10 cellular contexts compared by ENCODE assay signal in genomic region chr1:225462714-225463574, GRCh38. TPM values are rescaled to one million over a fixed set of nuclear protein-coding genes. Genes with fewer than 3 reads are reported as not detected.
A peak's percentile ranks its signal among the peaks of the same experiment; 100 is the strongest.
DNase-seq lines count a peak whose midpoint lies in the region; ATAC-seq lines count a peak whose summit lies in the region.
"Had no signal": no experiment of that assay in that cellular context is flagged by ENCODE, and none has a peak within 500 bp of the region (broad histone marks: within the 10 kb centered on the region; RNA-seq: fewer than 3 reads in every experiment).

No MANE protein-coding gene starts in this region.

- no peaks in the 10 kb centered on the region for H3K36me3 Mint-ChIP-seq in immature natural killer cell

- no peaks in the 10 kb centered on the region for H3K9me3 ChIP-seq in BLaER1

- peak overlapping the region; percentile 24 to 68 (median 33) for H3K4me3 Mint-ChIP-seq in immature natural killer cell

- H3K36me3 ChIP-seq in BLaER1, result no peaks in the 10 kb centered on the region

- H3K4me2 ChIP-seq in BLaER1, result peak overlapping the region; percentile 34

- H3K9me3 Mint-ChIP-seq in immature natural killer cell, result no peaks in the 10 kb centered on the region

- H3K27me3 ChIP-seq in BLaER1, result no peaks in the 10 kb centered on the region

- H3K4me1 ChIP-seq in BLaER1, result peaks cover 77% of the 10 kb centered on the region

- ATAC-seq in GM18517 (IDR thresholded peaks at IDR 0.05; ENCODE audit: unreplicated experiment), result no peak

- peaks cover 87 to 99% of the 10 kb centered on the region in 2 donors for H3K4me1 Mint-ChIP-seq in immature natural killer cell

- peak overlapping the region; percentile 45; the same call in 1 of the 2 replicates for H3K27ac ChIP-seq in BLaER1

- H3K4me3 ChIP-seq in BLaER1, result no peak overlapping the region

- H3K27me3 Mint-ChIP-seq in immature natural killer cell (ENCODE audit: low read depth in 3 of 3), result peaks cover 5 to 18% (median 12%) of the 10 kb centered on the region in 3 donors

- peak overlapping the region; percentile 73 to 94 (median 89) for H3K27ac Mint-ChIP-seq in immature natural killer cell

- H4K20me1 ChIP-seq in BLaER1, result no peaks in the 10 kb centered on the region

- DNase-seq in ELF-1 (ENCODE audit: low read depth, low spot score) (peak; percentile 58), NCI-H748 (lab: John Stamatoyannopoulos, UW; ENCODE audit: unreplicated experiment) (peak; percentile 90), immature natural killer cell (no peak), ecto neural progenitor cell (ENCODE audit: low spot score) (no peak)
- no peak for DNase-seq in stimulated activated naive CD4-positive, alpha-beta T cell (lab: John Stamatoyannopoulos, UW)
- no peak for DNase-seq in stimulated activated CD4-positive, alpha-beta T cell treated with anti-CD3 and anti-CD28 coated beads, Interleukin-4, amount 100 ng/mL, for 1 hour
- DNase-seq: hippocampal formation, NCI-H526 treated with DMSO at 0.1 percent for 48 hours had no signal

- 0 out of 2 replicates have a peak overlapping the region, but pooled peaks have one; percentile 16 for H3K9ac ChIP-seq in BLaER1

RNA-seq across cellular contexts. Expression of gene LBR, which starts 35.1 kb away (rescaled TPM):
- polyA plus RNA-seq in immature natural killer cell, result 100 to 1,000 TPM in 2 of 3 donors, 10 to 100 TPM in 1; 100.0 to 136 (median 117) TPM

Comparison
In these comparisons a context has a peak if more than half of its experiments do, and no peak if none do; other contexts are left out.
1. DNase-seq: peak in ELF-1 (single experiment) and NCI-H748 (single experiment); none in immature natural killer cell (0 of 3), ecto neural progenitor cell (single experiment), stimulated activated naive CD4-positive, alpha-beta T cell (0 of 6) and stimulated activated CD4-positive, alpha-beta T cell treated with anti-CD3 and anti-CD28 coated beads, Interleukin-4, amount 100 ng/mL, for 1 hour (single experiment).